10 cellular contexts compared by ENCODE assay signal in the genomic region with DNA sequence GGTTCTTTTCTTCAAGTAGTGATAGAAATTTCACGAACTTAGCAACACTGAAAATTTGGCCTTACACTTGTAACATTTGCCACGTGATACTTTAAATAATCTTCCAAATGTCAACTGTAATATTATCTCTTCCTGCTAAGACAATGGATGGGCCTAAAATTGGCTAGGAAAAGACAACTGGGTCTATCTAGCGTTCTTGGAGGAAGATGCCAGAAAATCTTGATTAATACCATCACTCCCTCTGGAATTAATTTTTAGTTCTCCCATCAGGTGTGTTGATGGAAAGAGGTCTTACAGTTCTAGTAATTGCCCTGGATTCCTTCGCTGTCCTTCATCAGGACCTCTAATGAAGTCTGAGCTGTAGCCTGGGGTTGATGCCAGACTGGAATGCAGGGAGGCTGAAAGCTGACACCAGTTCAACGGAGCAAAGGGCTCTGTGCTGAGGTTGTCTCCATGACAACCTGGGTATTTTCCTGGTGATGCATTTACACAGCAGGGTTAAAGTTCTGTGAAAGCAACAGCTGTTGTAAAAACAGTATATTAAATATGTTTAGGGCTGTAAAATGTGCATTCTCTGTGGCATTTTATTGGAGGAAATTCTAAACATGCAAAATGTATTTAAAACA.
DNase-seq lines count a peak whose midpoint lies in the region; ATAC-seq and TF ChIP-seq lines count a peak whose summit lies in the region.
"Had no signal": no experiment of that assay in that cellular context is flagged by ENCODE, and none has a peak within 500 bp of the region (broad histone marks: within the 10 kb centered on the region; RNA-seq: fewer than 3 reads in every experiment).

No MANE protein-coding gene starts in this region.

- H3K9me3 ChIP-seq in SJCRH30 (replicated peaks): no peaks in the 10 kb centered on the region; the same call in 1 of the 2 replicates
- H3K9me3 ChIP-seq in hepatocyte (ENCODE audit: low read depth): no peaks in the 10 kb centered on the region
- H3K9me3 ChIP-seq in smooth muscle cell (replicated peaks; ENCODE audit: low read depth): no peaks in the 10 kb centered on the region

- H3K27ac ChIP-seq in SJCRH30 (peak overlapping the region; percentile 73), hepatocyte (no peak overlapping the region), smooth muscle cell (ENCODE audit: low read depth) (peak overlapping the region; percentile 5)
- H3K27ac ChIP-seq: 22Rv1 had no signal

- H3K9me2 ChIP-seq in hepatocyte (replicated peaks; ENCODE audit: insufficient read depth): no peaks in the 10 kb centered on the region

- TF ChIP-seq CTCF in hepatocyte (IDR thresholded peaks at IDR 0.05; ENCODE audit: poor library complexity) (no peak), smooth muscle cell (IDR thresholded peaks at IDR 0.05; ENCODE audit: borderline replicate concordance, insufficient read depth, poor library complexity, severe bottlenecking) (no peak)

- H3K4me1 ChIP-seq in SJCRH30 (peaks cover 61% of the 10 kb centered on the region), hepatocyte (ENCODE audit: insufficient read depth) (no peaks in the 10 kb centered on the region), smooth muscle cell (ENCODE audit: low read depth) (peaks cover 9% of the 10 kb centered on the region)

- 26% methylated on average over 5 of the region's 5 CpGs for WGBS in hepatocyte (ENCODE audit: low lambda C conversion rate, missing lambda C conversion rate)
- 49% methylated on average over 5 of the region's 5 CpGs for WGBS in smooth muscle cell (ENCODE audit: low lambda C conversion rate)

- H2AFZ ChIP-seq in hepatocyte (no peak overlapping the region), smooth muscle cell (ENCODE audit: low read depth) (no peak overlapping the region)

- H3K9ac ChIP-seq in smooth muscle cell (ENCODE audit: low read depth): peak overlapping the region; percentile 41

- H4K20me1 ChIP-seq in hepatocyte (ENCODE audit: insufficient read depth, poor library complexity, severe bottlenecking): no peaks in the 10 kb centered on the region
- H4K20me1 ChIP-seq in smooth muscle cell (ENCODE audit: low read depth): no peaks in the 10 kb centered on the region

- H3K36me3 ChIP-seq in SJCRH30: no peaks in the 10 kb centered on the region
- H3K36me3 ChIP-seq in hepatocyte (replicated peaks; ENCODE audit: insufficient read depth, low read depth): no peaks in the 10 kb centered on the region
- H3K36me3 ChIP-seq in smooth muscle cell (ENCODE audit: low read depth): no peaks in the 10 kb centered on the region

- H3K79me2 ChIP-seq in hepatocyte (no peaks in the 10 kb centered on the region), smooth muscle cell (ENCODE audit: low read depth) (no peaks in the 10 kb centered on the region)

- no peaks in the 10 kb centered on the region for H3F3A ChIP-seq in smooth muscle cell (ENCODE audit: low read depth)

- no peak overlapping the region for H3K4me2 ChIP-seq in hepatocyte
- H3K4me2 ChIP-seq in smooth muscle cell: no peak overlapping the region

- no peaks in the 10 kb centered on the region for H3K27me3 ChIP-seq in SJCRH30
- no peaks in the 10 kb centered on the region for H3K27me3 ChIP-seq in hepatocyte
- H3K27me3 ChIP-seq in smooth muscle cell (ENCODE audit: low read depth): no peaks in the 10 kb centered on the region

- H3K4me3 ChIP-seq in SJCRH30 (no peak overlapping the region), hepatocyte (no peak overlapping the region), smooth muscle cell (no peak overlapping the region)

- peak; percentile 54 for DNase-seq in DMS53 (lab: John Stamatoyannopoulos, UW)
- no peak for DNase-seq in DMS53 treated with DMSO at 0.1 percent for 48 hours (lab: John Stamatoyannopoulos, UW; ENCODE audit: unreplicated experiment)
- DNase-seq in SJCRH30: peak; percentile 96 to 99
- DNase-seq in hepatocyte (ENCODE audit: low spot score): peak; percentile 74
- DNase-seq in smooth muscle cell (lab: John Stamatoyannopoulos, UW; ENCODE audit: unreplicated experiment): no peak
- DNase-seq in stimulated activated CD4-positive, alpha-beta T cell treated with anti-CD3 and anti-CD28 coated beads, Interleukin-2, amount 100 ng/mL, for 24 hours: no peak
- DNase-seq: Kasumi-1 had no signal

- ATAC-seq in GM18520 (IDR thresholded peaks at IDR 0.05; ENCODE audit: unreplicated experiment): no peak
- ATAC-seq in GM21529 (IDR thresholded peaks at IDR 0.05; ENCODE audit: unreplicated experiment): no peak

Comparison
In these comparisons a context has a peak if more than half of its experiments do, and no peak if none do; other contexts are left out.
1. DNase-seq: peak in DMS53 (single experiment), SJCRH30 (2 of 2) and hepatocyte (single experiment); none in DMS53 treated with DMSO at 0.1 percent for 48 hours (single experiment), smooth muscle cell (single experiment) and stimulated activated CD4-positive, alpha-beta T cell treated with anti-CD3 and anti-CD28 coated beads, Interleukin-2, amount 100 ng/mL, for 24 hours (0 of 2).